In the genomic region with DNA sequence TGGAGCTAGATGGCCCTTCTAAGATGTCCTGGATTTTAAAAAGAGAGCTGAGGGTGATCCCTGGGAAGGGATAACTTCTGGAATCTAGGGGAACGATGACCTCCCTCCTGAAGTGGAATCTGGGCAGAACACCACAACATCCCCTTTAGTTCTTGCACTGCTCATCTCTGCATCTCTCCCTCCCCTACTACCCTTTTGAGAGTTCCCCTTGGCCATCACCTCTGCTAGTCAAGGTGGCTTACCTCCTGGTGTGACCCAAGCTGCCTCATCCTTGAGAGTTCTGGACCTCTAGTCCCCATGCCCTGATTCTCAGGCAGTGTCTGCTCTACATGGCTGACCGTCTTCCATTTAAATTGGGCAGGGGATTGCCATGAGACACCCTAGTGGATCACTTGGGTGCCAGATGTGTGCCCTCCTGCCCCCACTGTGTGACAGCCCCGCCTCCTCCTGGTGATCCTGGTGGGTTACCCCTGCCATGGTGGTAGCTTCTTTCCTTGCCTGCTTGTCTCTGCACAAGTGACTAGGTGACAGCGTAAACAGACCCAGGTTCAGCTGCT, we compare ENCODE assay signal across 21 cellular contexts.
"Had no signal": no experiment of that assay in that cellular context is flagged by ENCODE, and none has a peak within 500 bp of the region (broad histone marks: within the 10 kb centered on the region; RNA-seq: fewer than 3 reads in every experiment).

No MANE protein-coding gene starts in this region.

- H3K27me3 ChIP-seq: adrenal gland, ascending aorta, breast epithelium, gastroesophageal sphincter, pancreas, right atrium auricular region, spleen had no signal

- H3K27ac Mint-ChIP-seq: activated naive CD4-positive, alpha-beta T cell treated with anti-CD3 and anti-CD28 coated beads, Interleukin-2, amount 50 U/mL, for 24 hours had no signal

- FAIRE-seq: colon, pancreas, TTC549 had no signal

- H3K9me3 Mint-ChIP-seq: activated naive CD4-positive, alpha-beta T cell treated with anti-CD3 and anti-CD28 coated beads, Interleukin-2, amount 50 U/mL, for 24 hours; central memory CD8-positive, alpha-beta T cell had no signal

- H3K9me3 ChIP-seq: adrenal gland, ascending aorta, pancreas, psoas muscle, right atrium auricular region, spleen had no signal

- ATAC-seq: gastroesophageal sphincter; pancreas; psoas muscle; stimulated activated naive CD8-positive, alpha-beta T cell treated with anti-CD3 and anti-CD28 coated beads, Interleukin-15, Interleukin-2, amounts not matched to agents 100 U/mL and 50 U/mL, for 24 hours had no signal

- H3K27me3 Mint-ChIP-seq: activated naive CD4-positive, alpha-beta T cell treated with anti-CD3 and anti-CD28 coated beads, Interleukin-2, amount 50 U/mL, for 24 hours; central memory CD8-positive, alpha-beta T cell had no signal

- DNase-seq: activated CD4-positive, alpha-beta T cell treated with anti-CD3 and anti-CD28 coated beads, Interleukin-2, amount 50 U/mL, for 4 hours; activated gamma-delta T cell; activated T-cell treated with anti-CD3 and anti-CD28 coated beads for 4 hours; head of caudate nucleus; hypothalamus; pancreas; psoas muscle; spleen; stimulated activated CD4-positive, alpha-beta T cell treated with anti-CD3 and anti-CD28 coated beads, Interleukin-4, amount 100 ng/mL, for 24 hours; stimulated activated naive CD8-positive, alpha-beta T cell treated with anti-CD3 and anti-CD28 coated beads, Interleukin-15, Interleukin-2, amounts not matched to agents 100 U/mL and 50 U/mL, for 24 hours had no signal

- H3K27ac ChIP-seq: ascending aorta, breast epithelium, epithelial cell of prostate, gastroesophageal sphincter, pancreas, psoas muscle, right atrium auricular region, spleen had no signal

- H3K4me3 Mint-ChIP-seq: activated naive CD4-positive, alpha-beta T cell treated with anti-CD3 and anti-CD28 coated beads, Interleukin-2, amount 50 U/mL, for 24 hours; central memory CD8-positive, alpha-beta T cell; nephron had no signal

- H3K4me3 ChIP-seq: adrenal gland, ascending aorta, breast epithelium, gastroesophageal sphincter, pancreas, psoas muscle, right atrium auricular region, spleen had no signal

- H3K36me3 ChIP-seq: adrenal gland, ascending aorta, breast epithelium, gastroesophageal sphincter, pancreas, right atrium auricular region, spleen had no signal

- H3K4me1 ChIP-seq: ascending aorta, breast epithelium, gastroesophageal sphincter, pancreas, psoas muscle, right atrium auricular region had no signal

- H3K36me3 Mint-ChIP-seq: activated naive CD4-positive, alpha-beta T cell treated with anti-CD3 and anti-CD28 coated beads, Interleukin-2, amount 50 U/mL, for 24 hours had no signal

- H3K4me1 Mint-ChIP-seq: central memory CD8-positive, alpha-beta T cell; nephron had no signal
